Comparison of ENCODE assay signal across 9 cellular contexts in the genomic region with DNA sequence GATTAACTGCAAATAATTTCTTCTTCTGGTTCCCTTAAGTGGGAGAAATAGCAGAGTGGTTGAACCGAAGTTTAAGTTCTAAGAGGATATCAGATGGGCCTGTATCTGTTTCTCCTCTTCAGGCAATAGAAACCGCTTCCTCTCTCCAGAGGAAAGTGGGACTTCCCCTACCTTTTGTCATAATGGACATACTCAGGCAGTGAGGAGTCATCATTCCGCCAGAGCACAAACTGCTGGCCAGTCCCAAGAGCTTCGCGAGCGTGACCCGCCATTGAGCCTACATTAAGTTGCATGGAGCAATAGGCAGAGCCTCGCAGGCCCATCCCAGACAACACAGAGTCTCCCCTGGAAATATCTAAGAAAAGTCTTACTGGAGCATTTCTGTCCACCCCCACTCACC.
A peak's percentile ranks its signal among the peaks of the same experiment; 100 is the strongest.
DNase-seq lines count a peak whose midpoint lies in the region; ATAC-seq and TF ChIP-seq lines count a peak whose summit lies in the region.
"Had no signal": no experiment of that assay in that cellular context is flagged by ENCODE, and none has a peak within 500 bp of the region (broad histone marks: within the 10 kb centered on the region; RNA-seq: fewer than 3 reads in every experiment).

No MANE protein-coding gene starts in this region.

- no peak for ATAC-seq in GM21786 (IDR thresholded peaks at IDR 0.05; ENCODE audit: unreplicated experiment)

- CTCF ChIA-PET in activated CD4-positive, alpha-beta memory T cell treated with anti-CD3 and anti-CD28 coated beads for 36 hours (lab: Charles Lee), result interaction anchor here (0.8 to 8.9 kb wide), 5 partner anchors 61 to 160 kb away, joined by 3 to 59 read pairs (median 4); partner anchors contain the start of gene LDLRAD4

- peaks cover 0 to 1% of the 10 kb centered on the region in 2 donors for H3K36me3 Mint-ChIP-seq in CD14-positive monocyte
- H3K36me3 Mint-ChIP-seq in activated CD4-positive, alpha-beta memory T cell treated with anti-CD3 and anti-CD28 coated beads for 36 hours, result no peaks in the 10 kb centered on the region

- H3K27me3 Mint-ChIP-seq in CD14-positive monocyte (ENCODE audit: low read depth in 3 of 3), result peaks cover 2 to 9% (median 5%) of the 10 kb centered on the region in 3 donors
- no peaks in the 10 kb centered on the region for H3K27me3 Mint-ChIP-seq in activated CD4-positive, alpha-beta memory T cell treated with anti-CD3 and anti-CD28 coated beads for 36 hours

- DNase-seq in CD14-positive monocyte (ENCODE audit: low spot score) (peak; percentile 77), EH (ENCODE audit: low read depth) (peak; percentile 9), kidney glomerular epithelial cell (lab: John Stamatoyannopoulos, UW) (peak; percentile 9), nucleus accumbens (lab: John Stamatoyannopoulos, UW) (no peak), NCI-H2171 treated with DMSO at 0.1 percent for 48 hours (lab: John Stamatoyannopoulos, UW) (no peak), GM19240 (ENCODE audit: insufficient read length, low spot score) (no peak)
- peak; percentile 69 for DNase-seq in activated CD4-positive, alpha-beta memory T cell treated with anti-CD3 and anti-CD28 coated beads for 36 hours
- DNase-seq: NCI-H1092 had no signal

- peaks cover 33% of the 10 kb centered on the region for H3K4me1 Mint-ChIP-seq in CD14-positive monocyte
- peaks cover 85% of the 10 kb centered on the region for H3K4me1 Mint-ChIP-seq in activated CD4-positive, alpha-beta memory T cell treated with anti-CD3 and anti-CD28 coated beads for 36 hours (ENCODE audit: low read depth)

- H3K27ac Mint-ChIP-seq in CD14-positive monocyte, result peak overlapping the region; percentile 48 to 87 (median 76)
- H3K27ac Mint-ChIP-seq in activated CD4-positive, alpha-beta memory T cell treated with anti-CD3 and anti-CD28 coated beads for 36 hours, result peak overlapping the region; percentile 97

- intact Hi-C loops in CD14-positive monocyte (cut with micrococcal nuclease), result loop anchor here in 1 of 2 donors (10.0 kb wide), 1 partner anchor 187 kb away; no protein-coding TSS in a partner anchor
- intact Hi-C loops in activated CD4-positive, alpha-beta memory T cell treated with anti-CD3 and anti-CD28 coated beads for 36 hours (cut with micrococcal nuclease), result loop anchor here (1.0 to 5.0 kb wide), 8 partner anchors 61 to 815 kb away; partner anchors contain the start of genes FAM210A and RNMT

- POLR2A ChIA-PET in activated CD4-positive, alpha-beta memory T cell treated with anti-CD3 and anti-CD28 coated beads for 36 hours (lab: Charles Lee), result interaction anchor here (0.6 to 3.1 kb wide), 10 partner anchors 59 to 1465 kb away, joined by 3 to 23 read pairs (median 8); no protein-coding TSS in a partner anchor

- no peak for TF ChIP-seq CTCF in CD14-positive monocyte (IDR thresholded peaks at IDR 0.05)

- peaks cover 0 to 3% (median 0%) of the 10 kb centered on the region in 7 donors for H3K9me3 Mint-ChIP-seq in CD14-positive monocyte
- no peaks in the 10 kb centered on the region for H3K9me3 Mint-ChIP-seq in activated CD4-positive, alpha-beta memory T cell treated with anti-CD3 and anti-CD28 coated beads for 36 hours

- H3K4me3 Mint-ChIP-seq in CD14-positive monocyte, result no peak overlapping the region
- peak overlapping the region; percentile 49 for H3K4me3 Mint-ChIP-seq in activated CD4-positive, alpha-beta memory T cell treated with anti-CD3 and anti-CD28 coated beads for 36 hours

Comparison
In these comparisons a context has a peak if more than half of its experiments do, and no peak if none do; other contexts are left out.
1. DNase-seq: peak in CD14-positive monocyte (single experiment), EH (single experiment), activated CD4-positive, alpha-beta memory T cell treated with anti-CD3 and anti-CD28 coated beads for 36 hours (single experiment) and kidney glomerular epithelial cell (single experiment); none in nucleus accumbens (0 of 56), NCI-H2171 treated with DMSO at 0.1 percent for 48 hours (single experiment) and GM19240 (single experiment).